Comparison of ENCODE assay signal across 9 cellular contexts in genomic region chr20:37903317-37904007, GRCh38. TPM values are rescaled to one million over a fixed set of nuclear protein-coding genes. Genes with fewer than 3 reads are reported as not detected.
DNase-seq lines count a peak whose midpoint lies in the region; ATAC-seq lines count a peak whose summit lies in the region.
"Had no signal": no experiment of that assay in that cellular context is flagged by ENCODE, and none has a peak within 500 bp of the region (broad histone marks: within the 10 kb centered on the region; RNA-seq: fewer than 3 reads in every experiment).

No MANE protein-coding gene starts in this region.

- peaks cover 9% of the 10 kb centered on the region for H3K27me3 ChIP-seq in CD4-positive, alpha-beta memory T cell (ENCODE audit: insufficient read depth, low read length)
- H3K27me3 ChIP-seq in HUES48 (ENCODE audit: control insufficient read depth, insufficient read depth, low read length) (peaks cover 22% of the 10 kb centered on the region), ectodermal cell (ENCODE audit: control insufficient read depth, insufficient read depth, low read length, poor library complexity, severe bottlenecking) (peaks cover 20% of the 10 kb centered on the region), neuron (ENCODE audit: insufficient read depth, low read length) (no peaks in the 10 kb centered on the region)

- ATAC-seq in GM18520 (IDR thresholded peaks at IDR 0.05; ENCODE audit: unreplicated experiment), result no peak

- no peak overlapping the region for H3K27ac ChIP-seq in CD4-positive, alpha-beta memory T cell (ENCODE audit: low read depth, low read length)
- H3K27ac ChIP-seq in HUES48 (ENCODE audit: low read depth, low read length) (no peak overlapping the region), ectodermal cell (ENCODE audit: insufficient read depth, low read depth, low read length, poor library complexity, severe bottlenecking) (no peak overlapping the region)
- H3K27ac ChIP-seq: RWPE1 had no signal

- no peak overlapping the region for H2AFZ ChIP-seq in neuron (ENCODE audit: low read depth, low read length)

- POLR2A ChIA-PET in CD4-positive, alpha-beta memory T cell (lab: Charles Lee; ENCODE audit: partially characterized antibody), result no interaction called here

- H3K4me3 ChIP-seq in CD4-positive, alpha-beta memory T cell (ENCODE audit: low read length in 2 of 2), result no peak overlapping the region
- H3K4me3 ChIP-seq in HUES48 (ENCODE audit: low read depth, low read length) (peak overlapping the region; percentile 63; the same call in 1 of the 2 replicates), ectodermal cell (ENCODE audit: insufficient read depth, low read depth, low read length) (peak overlapping the region; percentile 53), neuron (ENCODE audit: low read length) (peak overlapping the region; percentile 31)

- H3K36me3 ChIP-seq in CD4-positive, alpha-beta memory T cell (ENCODE audit: insufficient read depth, low read length), result no peaks in the 10 kb centered on the region
- H3K36me3 ChIP-seq in HUES48 (ENCODE audit: control insufficient read depth, insufficient read depth, low read length) (no peaks in the 10 kb centered on the region), ectodermal cell (ENCODE audit: control insufficient read depth, insufficient read depth, low read length) (no peaks in the 10 kb centered on the region), neuron (ENCODE audit: insufficient read depth, low read length) (no peaks in the 10 kb centered on the region)

- H3K4me1 Mint-ChIP-seq in CD4-positive, alpha-beta memory T cell, result peaks cover 8 to 15% (median 10%) of the 10 kb centered on the region in 4 donors

- intact Hi-C loops in CD4-positive, alpha-beta memory T cell (cut with micrococcal nuclease), result no loop called here

- no peak overlapping the region for H3K9ac ChIP-seq in HUES48 (ENCODE audit: low read depth, low read length)

- no peaks in the 10 kb centered on the region for H3K9me3 ChIP-seq in CD4-positive, alpha-beta memory T cell (ENCODE audit: control insufficient read depth in 1 of 2, low read length in 2 of 2)
- H3K9me3 ChIP-seq in HUES48 (ENCODE audit: control insufficient read depth, insufficient read depth, low read length) (no peaks in the 10 kb centered on the region), ectodermal cell (ENCODE audit: control insufficient read depth, low read length) (no peaks in the 10 kb centered on the region), neuron (ENCODE audit: low read length) (no peaks in the 10 kb centered on the region)

- 39% methylated on average over 67 of the region's 67 CpGs for WGBS in ectodermal cell, 2 experiments

- peak overlapping the region in 7 of 8 donors; percentile 40 to 87 (median 75) for H3K4me3 Mint-ChIP-seq in CD4-positive, alpha-beta memory T cell

- H3K27ac Mint-ChIP-seq in CD4-positive, alpha-beta memory T cell, result no peak overlapping the region

- peaks cover 0 to 7% (median 0%) of the 10 kb centered on the region in 8 donors for H3K9me3 Mint-ChIP-seq in CD4-positive, alpha-beta memory T cell

- DNase-seq in CD4-positive, alpha-beta memory T cell, result no peak
- no peak for DNase-seq in GF-D8 (lab: John Stamatoyannopoulos, UW)
- DNase-seq in RPMI8226, result no peak
- DNase-seq in stimulated activated CD4-positive, alpha-beta T cell treated with anti-CD3 and anti-CD28 coated beads, Interleukin-4, amount 100 ng/mL, for 24 hours, result no peak

- peaks cover 36 to 54% of the 10 kb centered on the region in 2 donors for H3K27me3 Mint-ChIP-seq in CD4-positive, alpha-beta memory T cell

- H3K4me1 ChIP-seq in CD4-positive, alpha-beta memory T cell (ENCODE audit: insufficient read depth, low read length), result no peaks in the 10 kb centered on the region
- H3K4me1 ChIP-seq in HUES48 (ENCODE audit: control insufficient read depth, insufficient read depth, low read length) (peaks cover 21% of the 10 kb centered on the region), ectodermal cell (ENCODE audit: control insufficient read depth, insufficient read depth, low read length) (peaks cover 41% of the 10 kb centered on the region), neuron (ENCODE audit: insufficient read depth, low read length) (peaks cover 33% of the 10 kb centered on the region)

- H3K36me3 Mint-ChIP-seq in CD4-positive, alpha-beta memory T cell, result peaks cover 0 to 4% of the 10 kb centered on the region in 2 donors

- CTCF ChIA-PET in CD4-positive, alpha-beta memory T cell (lab: Charles Lee; ENCODE audit: partially characterized antibody), result no interaction called here

RNA-seq across cellular contexts. Expression of gene VSTM2L, which starts 0.5 kb away (rescaled TPM):
- not detected for total RNA-seq in CD4-positive, alpha-beta memory T cell
- polyA plus RNA-seq in CD4-positive, alpha-beta memory T cell, result not detected
- 16.8 TPM for polyA plus RNA-seq in ectodermal cell (2013, experiment 1 of 4)
- 17.7 TPM for polyA plus RNA-seq in ectodermal cell (2013, experiment 2 of 4)
- 24.9 TPM for polyA plus RNA-seq in ectodermal cell (2013, experiment 3 of 4)
- polyA plus RNA-seq in ectodermal cell (2013, experiment 4 of 4), result 31.2 TPM

Comparison
In these comparisons a context has a peak if more than half of its experiments do, and no peak if none do; other contexts are left out.
1. H3K4me3 ChIP-seq: peak in HUES48 (single experiment), ectodermal cell (single experiment) and neuron (single experiment); none in CD4-positive, alpha-beta memory T cell (0 of 2).